Comparison of ENCODE assay signal across 28 cellular contexts in genomic region chr10:80184291-80184690, GRCh38. TPM values are rescaled to one million over a fixed set of nuclear protein-coding genes. Genes with fewer than 3 reads are reported as not detected.
DNase-seq lines count a peak whose midpoint lies in the region; ATAC-seq and TF ChIP-seq lines count a peak whose summit lies in the region.
"Had no signal": no experiment of that assay in that cellular context is flagged by ENCODE, and none has a peak within 500 bp of the region (broad histone marks: within the 10 kb centered on the region; RNA-seq: fewer than 3 reads in every experiment).

No MANE protein-coding gene starts in this region.

- no peak for TF ChIP-seq EP300 in esophagus muscularis mucosa (IDR thresholded peaks at IDR 0.05)

- H3K27me3 ChIP-seq in CD4-positive, alpha-beta T cell (ENCODE audit: control insufficient read depth, insufficient read depth, low read length) = no peaks in the 10 kb centered on the region
- H3K27me3 ChIP-seq in esophagus muscularis mucosa = no peaks in the 10 kb centered on the region
- H3K27me3 ChIP-seq: neural progenitor cell, Peyer's patch, vagina had no signal

- TF ChIP-seq CTCF in CD4-positive, alpha-beta T cell (IDR thresholded peaks at IDR 0.05) = no peak
- TF ChIP-seq CTCF in esophagus muscularis mucosa (IDR thresholded peaks at IDR 0.05) (no peak), WTC11 (IDR thresholded peaks at IDR 0.05) (no peak)

- WGBS in esophagus muscularis mucosa = 51% methylated on average over 4 of the region's 4 CpGs

- POLR2A ChIA-PET in CD4-positive, alpha-beta T cell (lab: Charles Lee) = interaction anchor here (2.0 kb wide), 1 partner anchor 21 kb away, joined by 6 read pairs; the partner anchor contains the start of gene ANXA11
- POLR2A ChIA-PET in WTC11 (lab: Charles Lee) = no interaction called here

- peak overlapping the region in 1 of 2 donors; percentile 12 for H3K4me3 Mint-ChIP-seq in activated T-cell treated with anti-CD3 and anti-CD28 coated beads, Interleukin-2, amount 50 U/mL, for 72 hours
- no peak overlapping the region for H3K4me3 Mint-ChIP-seq in CD4-positive, alpha-beta T cell
- no peak overlapping the region for H3K4me3 Mint-ChIP-seq in WTC11
- H3K4me3 Mint-ChIP-seq: neural progenitor cell; stimulated activated memory B cell treated with anti-CD40 and anti-IgM and Interleukin-4, amounts not matched to agents 10 μg/mL and 1 μg/mL and 100 μg/mL, for 72 hours had no signal

- H3K27ac ChIP-seq in CD4-positive, alpha-beta T cell (ENCODE audit: low read depth, low read length) = no peak overlapping the region
- peak overlapping the region in 3 of 4 donors; percentile 46 to 72 (median 54) for H3K27ac ChIP-seq in esophagus muscularis mucosa (replicated peaks in 1 of 4)
- H3K27ac ChIP-seq: C4-2B, neural progenitor cell, Peyer's patch, thoracic aorta, vagina had no signal

- CTCF ChIA-PET in CD4-positive, alpha-beta T cell (lab: Charles Lee) = interaction anchor here (1.1 to 1.5 kb wide), 3 partner anchors 13 to 40 kb away, joined by 3 to 5 read pairs (median 4); no protein-coding TSS in a partner anchor
- CTCF ChIA-PET in WTC11 (lab: Charles Lee) = interaction anchor here (1.2 to 1.4 kb wide), 3 partner anchors 22 to 77 kb away, joined by 3 to 7 read pairs (median 3); no protein-coding TSS in a partner anchor

- peaks cover 0 to 7% (median 0%) of the 10 kb centered on the region in 4 donors for H3K36me3 ChIP-seq in esophagus muscularis mucosa
- H3K36me3 ChIP-seq: neural progenitor cell had no signal

- peaks cover 4 to 5% of the 10 kb centered on the region in 2 donors for H3K36me3 Mint-ChIP-seq in activated T-cell treated with anti-CD3 and anti-CD28 coated beads, Interleukin-2, amount 50 U/mL, for 72 hours (ENCODE audit: insufficient read depth in 2 of 2)
- peaks cover 41% of the 10 kb centered on the region for H3K36me3 Mint-ChIP-seq in CD4-positive, alpha-beta T cell (ENCODE audit: low read depth)
- H3K36me3 Mint-ChIP-seq in WTC11 = no peaks in the 10 kb centered on the region
- H3K36me3 Mint-ChIP-seq: neural progenitor cell had no signal

- peak overlapping the region; percentile 70 for H3K27ac Mint-ChIP-seq in activated T-cell treated with anti-CD3 and anti-CD28 coated beads, Interleukin-2, amount 50 U/mL, for 72 hours
- H3K27ac Mint-ChIP-seq in CD4-positive, alpha-beta T cell = peak overlapping the region; percentile 91
- H3K27ac Mint-ChIP-seq in WTC11 = no peak overlapping the region
- H3K27ac Mint-ChIP-seq: neural progenitor cell had no signal

- H3K4me1 Mint-ChIP-seq in activated T-cell treated with anti-CD3 and anti-CD28 coated beads, Interleukin-2, amount 50 U/mL, for 72 hours (ENCODE audit: low read depth) = peaks cover 71% of the 10 kb centered on the region
- peaks cover 96% of the 10 kb centered on the region for H3K4me1 Mint-ChIP-seq in CD4-positive, alpha-beta T cell (ENCODE audit: low read depth)
- peaks cover 25% of the 10 kb centered on the region for H3K4me1 Mint-ChIP-seq in WTC11
- H3K4me1 Mint-ChIP-seq: neural progenitor cell had no signal

- no peaks in the 10 kb centered on the region for H3K9me3 ChIP-seq in CD4-positive, alpha-beta T cell (ENCODE audit: control insufficient read depth, low read length)
- H3K9me3 ChIP-seq in esophagus muscularis mucosa = no peaks in the 10 kb centered on the region
- H3K9me3 ChIP-seq: Peyer's patch, thoracic aorta, vagina had no signal

- H3K27me3 Mint-ChIP-seq in activated T-cell treated with anti-CD3 and anti-CD28 coated beads, Interleukin-2, amount 50 U/mL, for 72 hours (ENCODE audit: low read depth) = no peaks in the 10 kb centered on the region
- no peaks in the 10 kb centered on the region for H3K27me3 Mint-ChIP-seq in CD4-positive, alpha-beta T cell
- no peaks in the 10 kb centered on the region for H3K27me3 Mint-ChIP-seq in WTC11 (ENCODE audit: low read depth)
- H3K27me3 Mint-ChIP-seq: IgD-negative memory B cell; stimulated activated memory B cell treated with anti-CD40 and anti-IgM and Interleukin-4, amounts not matched to agents 10 μg/mL and 1 μg/mL and 100 μg/mL, for 72 hours had no signal

- H3K4me3 ChIP-seq in esophagus muscularis mucosa = no peak overlapping the region
- H3K4me3 ChIP-seq: neural progenitor cell, Peyer's patch, skin epidermis, thoracic aorta, vagina had no signal

- TF ChIP-seq POLR2A in esophagus muscularis mucosa (IDR thresholded peaks at IDR 0.05; ENCODE audit: low read depth) = no peak

- no peak for ATAC-seq in activated T-cell treated with anti-CD3 and anti-CD28 coated beads, Interleukin-2, amount 50 U/mL, for 72 hours (replicated peaks in 1 of 2)
- no peak for ATAC-seq in CD4-positive, alpha-beta T cell (ENCODE audit: poor library complexity)
- ATAC-seq in WTC11 (no peak), HG03175 (IDR thresholded peaks at IDR 0.05; ENCODE audit: unreplicated experiment) (no peak)
- ATAC-seq: stimulated activated memory B cell treated with anti-CD40 and anti-IgM and Interleukin-4, amounts not matched to agents 10 μg/mL and 1 μg/mL and 100 μg/mL, for 72 hours had no signal

- DNase-seq in activated T-cell treated with anti-CD3 and anti-CD28 coated beads, Interleukin-2, amount 50 U/mL, for 72 hours = no peak
- no peak for DNase-seq in activated T-cell treated with anti-CD3 and anti-CD28 coated beads for 4 hours
- no peak for DNase-seq in CD4-positive, alpha-beta T cell
- peak; percentile 53 for DNase-seq in MV-4-11 (lab: John Stamatoyannopoulos, UW)
- DNase-seq in esophagus muscularis mucosa (ENCODE audit: extremely low spot score) = no peak
- no peak for DNase-seq in WTC11 (ENCODE audit: low spot score)
- DNase-seq in NCI-H2227 (lab: John Stamatoyannopoulos, UW; ENCODE audit: unreplicated experiment) = no peak
- DNase-seq: activated gamma-delta T cell; aorta; central memory CD4-positive, alpha-beta T cell; DMS 273 treated with DMSO at 0.1 percent for 48 hours; foreskin fibroblast; GF-D8; NCI-H1436 treated with DMSO at 0.1 percent for 48 hours; NCI-H510A treated with DMSO at 0.1 percent for 48 hours; NK-92 treated with Interleukin-12 subunit alpha and Interleukin-12 subunit beta, amount 100 ng/mL, for 24 hours; stimulated activated CD4-positive, alpha-beta T cell treated with anti-CD3 and anti-CD28 coated beads, Interleukin-2, amount 100 ng/mL, for 24 hours; T1000 had no signal

- H3K4me1 ChIP-seq in esophagus muscularis mucosa = peaks cover 78 to 89% (median 82%) of the 10 kb centered on the region in 4 donors
- H3K4me1 ChIP-seq: neural progenitor cell had no signal

- intact Hi-C loops in CD4-positive, alpha-beta T cell (cut with DNase I, micrococcal nuclease) = no loop called here
- intact Hi-C loops in esophagus muscularis mucosa (cut with DNase I) = no loop called here

- H3K9me3 Mint-ChIP-seq in activated T-cell treated with anti-CD3 and anti-CD28 coated beads, Interleukin-2, amount 50 U/mL, for 72 hours = no peaks in the 10 kb centered on the region
- H3K9me3 Mint-ChIP-seq in CD4-positive, alpha-beta T cell = no peaks in the 10 kb centered on the region
- no peaks in the 10 kb centered on the region for H3K9me3 Mint-ChIP-seq in WTC11
- H3K9me3 Mint-ChIP-seq: IgD-negative memory B cell; neural progenitor cell; stimulated activated memory B cell treated with anti-CD40 and anti-IgM and Interleukin-4, amounts not matched to agents 10 μg/mL and 1 μg/mL and 100 μg/mL, for 72 hours had no signal

TF ChIP-seq in WTC11, 78 proteins besides CTCF, POLR2A, EP300 and RAD21 (continues in another document):
- TF ChIP-seq HMGA2 (CRISPR knock-in tag; IDR thresholded peaks at IDR 0.05) = no peak
- TF ChIP-seq ERG (CRISPR knock-in tag; IDR thresholded peaks at IDR 0.05) = no peak
- TF ChIP-seq JUN (CRISPR knock-in tag; IDR thresholded peaks at IDR 0.05) = no peak
- TF ChIP-seq ZNF138 (CRISPR knock-in tag; conservative IDR thresholded peaks at IDR 0.05) = no peak
- TF ChIP-seq ATF1 (CRISPR knock-in tag; IDR thresholded peaks at IDR 0.05) = no peak
- no peak for TF ChIP-seq RORB (CRISPR knock-in tag; IDR thresholded peaks at IDR 0.05)
- no peak for TF ChIP-seq ZNF281 (CRISPR knock-in tag; IDR thresholded peaks at IDR 0.05)
- TF ChIP-seq IRF2 (CRISPR knock-in tag; IDR thresholded peaks at IDR 0.05; ENCODE audit: borderline replicate concordance, low read depth) = no peak

RNA-seq across cellular contexts. Expression of gene ANXA11, which starts 21.0 kb away (rescaled TPM):
- 100 to 1,000 TPM; 207 to 229 TPM for total RNA-seq in activated T-cell treated with anti-CD3 and anti-CD28 coated beads, Interleukin-2, amount 50 U/mL, for 72 hours
- total RNA-seq in CD4-positive, alpha-beta T cell = 100 to 1,000 TPM; 153 to 159 TPM
- 100 to 1,000 TPM; 126 to 213 (median 166) TPM for total RNA-seq in esophagus muscularis mucosa
- 67.5 to 83.3 TPM (median 80.1 TPM) in 3 replicates for total RNA-seq in WTC11 (2021)

RNA-seq across cellular contexts. Expression of gene PLAC9, which starts 51.8 kb away (rescaled TPM):
- not detected for total RNA-seq in activated T-cell treated with anti-CD3 and anti-CD28 coated beads, Interleukin-2, amount 50 U/mL, for 72 hours
- total RNA-seq in CD4-positive, alpha-beta T cell = not detected
- total RNA-seq in esophagus muscularis mucosa (10 to 100 TPM; 21.3 to 59.4 (median 39.6) TPM), WTC11 (2021) (4.6 to 7.3 TPM (median 6.6 TPM) in 3 replicates)
- total RNA-seq: mononuclear cell had no signal
